8 cellular contexts compared by ENCODE assay signal in the genomic region with DNA sequence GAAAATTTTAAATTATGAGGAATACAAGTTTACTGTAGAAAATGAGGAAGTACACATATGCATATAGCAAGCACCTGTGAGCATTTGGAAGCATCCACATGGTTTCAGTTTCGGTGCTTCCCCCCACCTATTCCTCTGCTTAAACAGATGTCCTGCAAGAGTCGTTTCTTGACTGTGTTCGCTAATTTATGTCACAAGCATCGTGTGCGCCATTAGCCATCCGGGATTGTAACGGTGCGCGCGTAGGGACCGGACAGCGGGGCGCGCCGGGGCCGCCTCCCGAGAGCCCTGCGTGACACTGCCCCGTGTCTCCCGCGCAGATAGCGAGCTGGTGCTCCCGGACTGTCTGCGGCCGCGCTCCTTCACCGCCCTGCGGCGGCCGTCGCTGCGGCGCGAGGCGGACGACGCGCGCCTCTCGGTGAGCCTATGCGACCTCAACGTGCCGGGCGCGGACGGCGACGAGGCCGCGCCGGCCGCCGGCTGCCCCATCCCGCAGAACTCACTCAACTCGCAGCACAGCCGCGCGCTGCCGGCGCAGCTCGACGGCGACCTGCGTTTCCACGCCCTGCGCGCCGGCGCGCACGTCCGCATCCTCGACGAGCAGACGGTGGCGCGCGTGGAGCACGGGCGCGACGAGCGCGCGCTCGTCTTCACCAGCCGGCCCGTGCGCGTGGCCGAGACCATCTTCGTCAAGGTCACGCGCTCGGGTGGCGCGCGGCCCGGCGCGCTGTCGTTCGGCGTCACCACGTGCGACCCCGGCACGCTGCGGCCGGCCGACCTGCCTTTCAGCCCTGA.
DNase-seq lines count a peak whose midpoint lies in the region; ATAC-seq and TF ChIP-seq lines count a peak whose summit lies in the region.

No MANE protein-coding gene starts in this region.

- peak; percentile 47 for ATAC-seq in HG02798 (IDR thresholded peaks at IDR 0.05; ENCODE audit: poor library complexity, unreplicated experiment)
- peak; percentile 39 for ATAC-seq in foreskin keratinocyte
- no peak for ATAC-seq in HG03196 (IDR thresholded peaks at IDR 0.05; ENCODE audit: unreplicated experiment)
- no peak for ATAC-seq in GM18519 (IDR thresholded peaks at IDR 0.05; ENCODE audit: low FRiP score, unreplicated experiment)

- TF ChIP-seq CTCF in foreskin keratinocyte (conservative IDR thresholded peaks at IDR 0.05) = no peak

- H3K4me1 ChIP-seq in foreskin keratinocyte = no peaks in the 10 kb centered on the region

- H3K27ac ChIP-seq in foreskin keratinocyte = no peak overlapping the region

- peak; percentile 72 for DNase-seq in activated CD8-positive, alpha-beta memory T cell treated with anti-CD3 and anti-CD28 coated beads, Interleukin-2, amount 50 U/mL, for 4 hours
- DNase-seq in foreskin keratinocyte (no peak), kidney tubule cell (ENCODE audit: low spot score) (no peak), HuH-7.5 (ENCODE audit: low spot score) (no peak)
- peak; percentile 48 to 60 for DNase-seq in stimulated activated CD4-positive, alpha-beta T cell treated with anti-CD3 and anti-CD28 coated beads, Interleukin-1b, Interleukin-23, amount 100 ng/mL, for 4 hours (ENCODE audit: low read depth in 2 of 2)

- peaks cover 57% of the 10 kb centered on the region for H3K27me3 ChIP-seq in foreskin keratinocyte

Comparison
In these comparisons a context has a peak if more than half of its experiments do, and no peak if none do; other contexts are left out.
1. ATAC-seq: peak in HG02798 (single experiment) and foreskin keratinocyte (single experiment); none in HG03196 (single experiment) and GM18519 (single experiment).
2. DNase-seq: peak in activated CD8-positive, alpha-beta memory T cell treated with anti-CD3 and anti-CD28 coated beads, Interleukin-2, amount 50 U/mL, for 4 hours (single experiment) and stimulated activated CD4-positive, alpha-beta T cell treated with anti-CD3 and anti-CD28 coated beads, Interleukin-1b, Interleukin-23, amount 100 ng/mL, for 4 hours (2 of 2); none in foreskin keratinocyte (0 of 2), kidney tubule cell (single experiment) and HuH-7.5 (single experiment).